ENCODE assay signal across 15 cellular contexts in genomic region chrX:131791608-131792355, GRCh38.
DNase-seq lines count a peak whose midpoint lies in the region; ATAC-seq and TF ChIP-seq lines count a peak whose summit lies in the region.
"Had no signal": no experiment of that assay in that cellular context is flagged by ENCODE, and none has a peak within 500 bp of the region (broad histone marks: within the 10 kb centered on the region; RNA-seq: fewer than 3 reads in every experiment).

No MANE protein-coding gene starts in this region.

- peak; percentile 15 for DNase-seq in ELR (ENCODE audit: low read depth)
- peak; percentile 61 for DNase-seq in NCI-H1105 (lab: John Stamatoyannopoulos, UW)
- no peak for DNase-seq in MCF 10A (ENCODE audit: unreplicated experiment)
- no peak for DNase-seq in osteoblast (ENCODE audit: insufficient read length, low spot score, missing footprints)
- DNase-seq in NOMO-1 treated with dmso at 0.1 percent for 144 hours (lab: John Stamatoyannopoulos, UW; ENCODE audit: unreplicated experiment), result no peak
- DNase-seq in NCI-H1436 (lab: John Stamatoyannopoulos, UW), result no peak
- DNase-seq in omental fat pad (ENCODE audit: low spot score), result no peak
- no peak for DNase-seq in stomach
- DNase-seq: activated CD4-positive, alpha-beta T cell treated with anti-CD3 and anti-CD28 coated beads, Interleukin-2, amount 10 ng/mL, durations not matched to agents 24 days and 14 days; activated effector memory CD4-positive, alpha-beta T cell treated with Interleukin-2 at 50 U/mL for 16 hours; NCI-H2029 had no signal

- no TSS peak for BruUV-seq in MCF 10A (replicated peaks; lab: Mats Ljungman, UMichigan)

- no peak for TF ChIP-seq CTCF in MCF 10A (IDR thresholded peaks at IDR 0.05; ENCODE audit: unreplicated experiment)
- TF ChIP-seq CTCF in osteoblast (IDR thresholded peaks at IDR 0.05; ENCODE audit: extremely low read depth, low read depth, low read length), result no peak
- no peak for TF ChIP-seq CTCF in omental fat pad (IDR thresholded peaks at IDR 0.05)
- TF ChIP-seq CTCF in stomach (IDR thresholded peaks at IDR 0.05), result no peak

- H3K4me1 Mint-ChIP-seq in MCF 10A (ENCODE audit: insufficient read depth, unreplicated experiment), result peaks cover 4% of the 10 kb centered on the region
- H3K4me1 Mint-ChIP-seq: activated CD4-positive, alpha-beta T cell treated with anti-CD3 and anti-CD28 coated beads, Interleukin-2, amount 10 ng/mL, durations not matched to agents 24 days and 14 days; nephron had no signal

- no peak overlapping the region for H3K27ac Mint-ChIP-seq in MCF 10A (ENCODE audit: low read depth, unreplicated experiment)
- H3K27ac Mint-ChIP-seq: activated CD4-positive, alpha-beta T cell treated with anti-CD3 and anti-CD28 coated beads, Interleukin-2, amount 10 ng/mL, durations not matched to agents 24 days and 14 days; nephron had no signal

- intact Hi-C loops in MCF 10A (cut with micrococcal nuclease), result loop anchor here (1.0 kb wide), 9 partner anchors 8 to 86 kb away; no protein-coding TSS in a partner anchor
- intact Hi-C loops in stomach (cut with DNase I; ENCODE audit: low total_unique reads), result no loop called here

- H3K79me2 ChIP-seq in osteoblast (ENCODE audit: insufficient read depth, low read length), result no peaks in the 10 kb centered on the region

- H3K4me1 ChIP-seq in osteoblast (ENCODE audit: insufficient read depth, low read length) (no peaks in the 10 kb centered on the region), stomach (peaks cover 0 to 12% (median 6%) of the 10 kb centered on the region in 4 donors)
- H3K4me1 ChIP-seq: body of pancreas, testis had no signal

- CTCF ChIA-PET in MCF 10A (lab: Yijun Ruan, JAX), result interaction anchor here (0.7 to 2.7 kb wide), 11 partner anchors 9 to 81 kb away, joined by 3 to 13 read pairs (median 4); no protein-coding TSS in a partner anchor

- H3K36me3 Mint-ChIP-seq in MCF 10A (ENCODE audit: insufficient read depth, unreplicated experiment), result no peaks in the 10 kb centered on the region

- H3K4me2 ChIP-seq in osteoblast (ENCODE audit: insufficient read depth, low read length), result peak overlapping the region; percentile 89
- H3K4me2 ChIP-seq: smooth muscle cell had no signal

- no peak for TF ChIP-seq POLR2A in stomach (IDR thresholded peaks at IDR 0.05)

- H2AFZ ChIP-seq in osteoblast (ENCODE audit: low read length), result no peak overlapping the region

- peaks cover 47% of the 10 kb centered on the region for H3K27me3 Mint-ChIP-seq in MCF 10A (ENCODE audit: insufficient read depth, unreplicated experiment)
- H3K27me3 Mint-ChIP-seq: activated CD4-positive, alpha-beta T cell treated with anti-CD3 and anti-CD28 coated beads, Interleukin-2, amount 10 ng/mL, durations not matched to agents 24 days and 14 days had no signal

- POLR2A ChIA-PET in MCF 10A (lab: Yijun Ruan, JAX), result interaction anchor here (1.0 to 1.8 kb wide), 9 partner anchors 8 to 81 kb away, joined by 3 to 18 read pairs (median 4); no protein-coding TSS in a partner anchor

- no peaks in the 10 kb centered on the region for H4K20me1 ChIP-seq in osteoblast (ENCODE audit: insufficient read depth, low read length)

- peak overlapping the region; percentile 67 for H3K4me3 ChIP-seq in osteoblast (ENCODE audit: insufficient read depth, low read length)
- peak overlapping the region in 2 of 4 donors; percentile 42 to 56 for H3K4me3 ChIP-seq in stomach
- H3K4me3 ChIP-seq: body of pancreas, smooth muscle cell, testis had no signal

- H3K27ac ChIP-seq in osteoblast (ENCODE audit: low read depth, low read length), result no peak overlapping the region
- H3K27ac ChIP-seq in stomach, result peak overlapping the region in 1 of 5 donors; percentile 82
- H3K27ac ChIP-seq: testis had no signal

- no peak for TF ChIP-seq EP300 in stomach (IDR thresholded peaks at IDR 0.05)

- H3K9me3 ChIP-seq in osteoblast (ENCODE audit: low read depth, low read length) (no peaks in the 10 kb centered on the region), stomach (no peaks in the 10 kb centered on the region)
- H3K9me3 ChIP-seq: body of pancreas, testis had no signal

- peak overlapping the region; percentile 72 for H3K4me3 Mint-ChIP-seq in MCF 10A (ENCODE audit: unreplicated experiment)
- H3K4me3 Mint-ChIP-seq: activated CD4-positive, alpha-beta T cell treated with anti-CD3 and anti-CD28 coated beads, Interleukin-2, amount 10 ng/mL, durations not matched to agents 24 days and 14 days; nephron had no signal

- no peak for ATAC-seq in omental fat pad (ENCODE audit: low FRiP score)
- ATAC-seq: body of pancreas had no signal

- WGBS in stomach, 5 donors, result 53 to 95% (median 86%) methylated on average over 9 of the region's 9 CpGs

- no peaks in the 10 kb centered on the region for H3K36me3 ChIP-seq in osteoblast (ENCODE audit: insufficient read depth, low read length)
- H3K36me3 ChIP-seq in stomach, result no peaks in the 10 kb centered on the region

- H3K9me3 Mint-ChIP-seq in MCF 10A (ENCODE audit: unreplicated experiment), result no peaks in the 10 kb centered on the region
- H3K9me3 Mint-ChIP-seq: activated CD4-positive, alpha-beta T cell treated with anti-CD3 and anti-CD28 coated beads, Interleukin-2, amount 10 ng/mL, durations not matched to agents 24 days and 14 days; nephron had no signal

- H3K27me3 ChIP-seq in osteoblast (ENCODE audit: insufficient read depth, low read length), result peaks cover 11% of the 10 kb centered on the region
- peaks cover 0 to 3% (median 0%) of the 10 kb centered on the region in 3 donors for H3K27me3 ChIP-seq in stomach
- H3K27me3 ChIP-seq: body of pancreas, testis had no signal

Comparison
In these comparisons a context has a peak if more than half of its experiments do, and no peak if none do; other contexts are left out.
1. DNase-seq: peak in ELR (single experiment) and NCI-H1105 (single experiment); none in MCF 10A (single experiment), osteoblast (single experiment), NOMO-1 treated with dmso at 0.1 percent for 144 hours (single experiment), NCI-H1436 (single experiment), omental fat pad (single experiment) and stomach (single experiment).